12 cellular contexts compared by ENCODE assay signal in genomic region chr5:98904786-98905185, GRCh38. TPM values are rescaled to one million over a fixed set of nuclear protein-coding genes. Genes with fewer than 3 reads are reported as not detected.
DNase-seq lines count a peak whose midpoint lies in the region; ATAC-seq and TF ChIP-seq lines count a peak whose summit lies in the region.
"Had no signal": no experiment of that assay in that cellular context is flagged by ENCODE, and none has a peak within 500 bp of the region (broad histone marks: within the 10 kb centered on the region; RNA-seq: fewer than 3 reads in every experiment).

No MANE protein-coding gene starts in this region.

- no peaks in the 10 kb centered on the region for H3K9me3 Mint-ChIP-seq in activated T-cell treated with anti-CD3 and anti-CD28 coated beads, Interleukin-2, amount 50 U/mL, for 4 hours
- no peaks in the 10 kb centered on the region for H3K9me3 Mint-ChIP-seq in glutamatergic neuron (ENCODE audit: unreplicated experiment)

- peaks cover 45% of the 10 kb centered on the region for H3K4me1 Mint-ChIP-seq in activated T-cell treated with anti-CD3 and anti-CD28 coated beads, Interleukin-2, amount 50 U/mL, for 4 hours (ENCODE audit: low read depth)
- H3K4me1 Mint-ChIP-seq in glutamatergic neuron (ENCODE audit: low read depth, unreplicated experiment) = no peaks in the 10 kb centered on the region

- H3K4me3 ChIP-seq in astrocyte of the spinal cord (ENCODE audit: low read depth, low read length) (no peak overlapping the region), transverse colon (no peak overlapping the region)
- H3K4me3 ChIP-seq: heart left ventricle had no signal

- no peak for TF ChIP-seq POLR2A in transverse colon (IDR thresholded peaks at IDR 0.05)

- TF ChIP-seq CTCF in astrocyte of the spinal cord (IDR thresholded peaks at IDR 0.05; ENCODE audit: low read depth, low read length) (no peak), transverse colon (IDR thresholded peaks at IDR 0.05) (no peak), glutamatergic neuron (IDR thresholded peaks at IDR 0.05; ENCODE audit: partially characterized antibody, unreplicated experiment) (no peak)

- H3K27me3 Mint-ChIP-seq in activated T-cell treated with anti-CD3 and anti-CD28 coated beads, Interleukin-2, amount 50 U/mL, for 4 hours (ENCODE audit: low read depth) = no peaks in the 10 kb centered on the region
- H3K27me3 Mint-ChIP-seq in glutamatergic neuron (ENCODE audit: unreplicated experiment) = no peaks in the 10 kb centered on the region

- peak; percentile 60 to 64 for ATAC-seq in activated T-cell treated with anti-CD3 and anti-CD28 coated beads, Interleukin-2, amount 50 U/mL, for 4 hours
- no peak for ATAC-seq in GM19395 (IDR thresholded peaks at IDR 0.05; ENCODE audit: unreplicated experiment)

- in situ Hi-C loops in astrocyte of the spinal cord (cut with HindIII; ENCODE audit: low sequenced_read_pairs) (no loop called here), transverse colon (cut with MboI; ENCODE audit: low pct_ligation_motif_present in 1 of 4, low pct_unique_long_range_greater_than_20kb in 1 of 4, low sequenced_read_pairs in 3 of 4) (loop anchor here in 3 of 4 donors (5.0 to 10.0 kb wide), 3 partner anchors 128 to 150 kb away; no protein-coding TSS in a partner anchor)

- H3K27me3 ChIP-seq in transverse colon = no peaks in the 10 kb centered on the region
- H3K27me3 ChIP-seq: heart left ventricle had no signal

- peaks cover 24% of the 10 kb centered on the region for H3K36me3 Mint-ChIP-seq in activated T-cell treated with anti-CD3 and anti-CD28 coated beads, Interleukin-2, amount 50 U/mL, for 4 hours (ENCODE audit: insufficient read depth)
- H3K36me3 Mint-ChIP-seq in glutamatergic neuron (ENCODE audit: unreplicated experiment) = no peaks in the 10 kb centered on the region

- H3K9me3 ChIP-seq in transverse colon = no peaks in the 10 kb centered on the region
- H3K9me3 ChIP-seq: heart left ventricle had no signal

- H3K4me3 Mint-ChIP-seq in activated T-cell treated with anti-CD3 and anti-CD28 coated beads, Interleukin-2, amount 50 U/mL, for 4 hours = no peak overlapping the region
- no peak overlapping the region for H3K4me3 Mint-ChIP-seq in glutamatergic neuron (ENCODE audit: unreplicated experiment)

- 78 to 83% methylated on average over 5 to 6 of the region's 6 CpGs for WGBS in transverse colon (ENCODE audit: low coverage in 1 of 2), 2 donors

- TF ChIP-seq EP300 in transverse colon (IDR thresholded peaks at IDR 0.05; ENCODE audit: low read depth) = no peak

- intact Hi-C loops in transverse colon (cut with DNase I; ENCODE audit: low total_unique reads) = loop anchor here (5.0 kb wide), 1 partner anchor 128 kb away; no protein-coding TSS in a partner anchor

- peaks cover 0 to 12% (median 3%) of the 10 kb centered on the region in 4 donors for H3K4me1 ChIP-seq in transverse colon

- no peak for DNase-seq in activated T-cell treated with anti-CD3 and anti-CD28 coated beads, Interleukin-2, amount 50 U/mL, for 4 hours
- DNase-seq in activated T-cell treated with anti-CD3 and anti-CD28 coated beads, Interleukin-2, amount 50 U/mL, for 48 hours = no peak
- DNase-seq in NCI-H226 = peak; percentile 15
- peak; percentile 43 for DNase-seq in astrocyte of the spinal cord (ENCODE audit: low read depth, low spot score)
- DNase-seq in lung microvascular endothelial cell (ENCODE audit: low read depth in 2 of 2) = peak; percentile 57 to 86
- DNase-seq in transverse colon = no peak
- no peak for DNase-seq in glutamatergic neuron
- DNase-seq: anterior cingulate cortex; effector CD4-positive, alpha-beta T cell; heart left ventricle; NCI-H2171 treated with DMSO at 0.1 percent for 48 hours had no signal

- no peak overlapping the region for H3K27ac ChIP-seq in transverse colon
- H3K27ac ChIP-seq: heart left ventricle had no signal

- H3K36me3 ChIP-seq in transverse colon = peaks cover 0 to 41% (median 17%) of the 10 kb centered on the region in 4 donors

- no peak overlapping the region for H3K27ac Mint-ChIP-seq in glutamatergic neuron (ENCODE audit: unreplicated experiment)

RNA-seq across cellular contexts. Expression of gene CHD1, which starts 24.0 kb away (rescaled TPM):
- 10 to 100 TPM; 60.0 to 75.4 (median 63.9) TPM for total RNA-seq in activated T-cell treated with anti-CD3 and anti-CD28 coated beads, Interleukin-2, amount 50 U/mL, for 4 hours
- 44.2 and 47.8 TPM in 2 replicates for total RNA-seq in lung microvascular endothelial cell
- total RNA-seq in transverse colon = 10 to 100 TPM; 45.6 to 95.7 (median 53.0) TPM
- 34.2 TPM for total RNA-seq in glutamatergic neuron (ENCODE audit: unreplicated experiment)

Comparison
In these comparisons a context has a peak if more than half of its experiments do, and no peak if none do; other contexts are left out.
1. DNase-seq: peak in NCI-H226 (single experiment), astrocyte of the spinal cord (single experiment) and lung microvascular endothelial cell (2 of 2); none in activated T-cell treated with anti-CD3 and anti-CD28 coated beads, Interleukin-2, amount 50 U/mL, for 4 hours (single experiment), activated T-cell treated with anti-CD3 and anti-CD28 coated beads, Interleukin-2, amount 50 U/mL, for 48 hours (0 of 2), transverse colon (single experiment) and glutamatergic neuron (single experiment).